In genomic region chr14:94681300-94682060, GRCh38 we compare ENCODE assay signal across 1 cellular context.
A peak's percentile ranks its signal among the peaks of the same experiment; 100 is the strongest.
TF ChIP-seq lines count a peak whose summit lies in the region.

No MANE protein-coding gene starts in this region.

TF ChIP-seq in HepG2, 621 proteins besides CTCF, POLR2A, EP300 and RAD21 (continued from another document and continues in another):
- 0 out of 2 replicates have a peak, but pooled peaks have one; percentile 45 for TF ChIP-seq E2F2 (CRISPR knock-in tag; IDR thresholded peaks at IDR 0.05; ENCODE audit: borderline replicate concordance)
- no peak for TF ChIP-seq SRF (IDR thresholded peaks at IDR 0.05; ENCODE audit: low read depth, low read length)
- no peak for TF ChIP-seq ZNF552 (CRISPR knock-in tag; IDR thresholded peaks at IDR 0.05; ENCODE audit: borderline replicate concordance)
- no peak for TF ChIP-seq CSRNP2 (CRISPR knock-in tag; conservative IDR thresholded peaks at IDR 0.05; ENCODE audit: low read depth)
- TF ChIP-seq RCOR2 (CRISPR knock-in tag; IDR thresholded peaks at IDR 0.05): peak; percentile 85
- TF ChIP-seq ZNF333 (CRISPR knock-in tag; IDR thresholded peaks at IDR 0.05; ENCODE audit: borderline replicate concordance): no peak
- no peak for TF ChIP-seq MTA1 (CRISPR knock-in tag; IDR thresholded peaks at IDR 0.05; ENCODE audit: borderline replicate concordance)
- TF ChIP-seq JUN (CRISPR knock-in tag; IDR thresholded peaks at IDR 0.05): peak; percentile 86; the same call in 1 of the 2 replicates
- no peak for TF ChIP-seq REXO4 (CRISPR knock-in tag; IDR thresholded peaks at IDR 0.05; ENCODE audit: borderline replicate concordance)
- TF ChIP-seq ATF7 (IDR thresholded peaks at IDR 0.05): peak; percentile 98
- peak; percentile 98 for TF ChIP-seq ATF7 (CRISPR knock-in tag; IDR thresholded peaks at IDR 0.05)
- TF ChIP-seq ZNF530 (CRISPR knock-in tag; IDR thresholded peaks at IDR 0.05; ENCODE audit: low read depth): no peak
- TF ChIP-seq ZNF446 (CRISPR knock-in tag; IDR thresholded peaks at IDR 0.05): no peak
- no peak for TF ChIP-seq PPARG (CRISPR knock-in tag; conservative IDR thresholded peaks at IDR 0.05)
- peak; percentile 41; the same call in 1 of the 2 replicates for TF ChIP-seq ZNF724P (CRISPR knock-in tag; IDR thresholded peaks at IDR 0.05; ENCODE audit: borderline replicate concordance)
- no peak for TF ChIP-seq ZNF678 (CRISPR knock-in tag; IDR thresholded peaks at IDR 0.05)
- TF ChIP-seq NFATC3 (CRISPR knock-in tag; IDR thresholded peaks at IDR 0.05): no peak
- TF ChIP-seq ZNF563 (CRISPR knock-in tag; IDR thresholded peaks at IDR 0.05): no peak
- no peak for TF ChIP-seq JDP2 (CRISPR knock-in tag; IDR thresholded peaks at IDR 0.05; ENCODE audit: borderline replicate concordance)
- peak; percentile 85 for TF ChIP-seq FOSL2 (CRISPR knock-in tag; IDR thresholded peaks at IDR 0.05)
- no peak for TF ChIP-seq ZNF562 (CRISPR knock-in tag; IDR thresholded peaks at IDR 0.05; ENCODE audit: borderline replicate concordance)
- TF ChIP-seq CREB1 (IDR thresholded peaks at IDR 0.05): peak; percentile 88
- peak; percentile 90 for TF ChIP-seq CREB1 (CRISPR knock-in tag; IDR thresholded peaks at IDR 0.05)
- 0 out of 2 replicates have a peak, but pooled peaks have one; percentile 6 for TF ChIP-seq ARID4A (CRISPR knock-in tag; IDR thresholded peaks at IDR 0.05; ENCODE audit: borderline replicate concordance)
- no peak for TF ChIP-seq SIX4 (CRISPR knock-in tag; IDR thresholded peaks at IDR 0.05)
- no peak for TF ChIP-seq PRPF4 (IDR thresholded peaks at IDR 0.05; ENCODE audit: low read depth, low read length, poor library complexity, severe bottlenecking)
- no peak for TF ChIP-seq ZNF207 (IDR thresholded peaks at IDR 0.05; ENCODE audit: borderline replicate concordance)
- no peak for TF ChIP-seq ZNF672 (CRISPR knock-in tag; IDR thresholded peaks at IDR 0.05)
- TF ChIP-seq GPBP1L1 (CRISPR knock-in tag; IDR thresholded peaks at IDR 0.05): no peak
- no peak for TF ChIP-seq GTF2F1 (IDR thresholded peaks at IDR 0.05; ENCODE audit: low read length)
- no peak for TF ChIP-seq ZNF891 (CRISPR knock-in tag; IDR thresholded peaks at IDR 0.05)
- TF ChIP-seq ZNF609 (CRISPR knock-in tag; IDR thresholded peaks at IDR 0.05; ENCODE audit: borderline replicate concordance): peak; percentile 30; the same call in 1 of the 2 replicates
- TF ChIP-seq ZNF709 (CRISPR knock-in tag; IDR thresholded peaks at IDR 0.05): no peak
- peak; percentile 31; the same call in 1 of the 2 replicates for TF ChIP-seq MAX (IDR thresholded peaks at IDR 0.05)
- no peak for TF ChIP-seq PRDM15 (CRISPR knock-in tag; IDR thresholded peaks at IDR 0.05)
- no peak for TF ChIP-seq CCDC6 (CRISPR knock-in tag; IDR thresholded peaks at IDR 0.05)
- 0 out of 2 replicates have a peak, but pooled peaks have one; percentile 52 for TF ChIP-seq MIXL1 (CRISPR knock-in tag; IDR thresholded peaks at IDR 0.05)
- TF ChIP-seq HOMEZ (CRISPR knock-in tag; IDR thresholded peaks at IDR 0.05; ENCODE audit: low read depth): no peak
- no peak for TF ChIP-seq TIGD3 (CRISPR knock-in tag; IDR thresholded peaks at IDR 0.05; ENCODE audit: borderline replicate concordance)
- 0 out of 2 replicates have a peak, but pooled peaks have one; percentile 34 for TF ChIP-seq CBFB (CRISPR knock-in tag; IDR thresholded peaks at IDR 0.05)
- TF ChIP-seq CERS6 (CRISPR knock-in tag; IDR thresholded peaks at IDR 0.05): no peak
